8 cellular contexts compared by ENCODE assay signal in genomic region chr12:53008760-53009159, GRCh38. TPM values are rescaled to one million over a fixed set of nuclear protein-coding genes. Genes with fewer than 3 reads are reported as not detected.
DNase-seq lines count a peak whose midpoint lies in the region; ATAC-seq and TF ChIP-seq lines count a peak whose summit lies in the region.
"Not testable (repeated sequence)": the region's sequence is repeated elsewhere in the genome, so short reads cannot be mapped to it uniquely, and the experiment has no call there.

No MANE protein-coding gene starts in this region.

- H3K4me3 ChIP-seq in HEK293 (ENCODE audit: low read depth, low read length); OCI-LY3 (ENCODE audit: low read length): not testable (repeated sequence)
- H3K4me3 ChIP-seq in fibroblast of pulmonary artery (replicated peaks; ENCODE audit: low read depth, low read length), result peak overlapping the region; percentile 100
- peak overlapping the region; percentile 99 for H3K4me3 ChIP-seq in smooth muscle cell

- H3K4me1 ChIP-seq in HEK293 (ENCODE audit: control insufficient read depth, insufficient read depth, low read length), result not testable (repeated sequence)
- peaks cover 37% of the 10 kb centered on the region for H3K4me1 ChIP-seq in OCI-LY3 (ENCODE audit: low read length)
- peaks cover 32% of the 10 kb centered on the region for H3K4me1 ChIP-seq in smooth muscle cell (ENCODE audit: low read depth)

- H3K4me1 Mint-ChIP-seq in activated CD4-positive, alpha-beta T cell treated with anti-CD3 and anti-CD28 coated beads, Interleukin-2, amount 10 ng/mL, durations not matched to agents 7 days and 5 days, result peaks cover 63% of the 10 kb centered on the region
- peaks cover 44% of the 10 kb centered on the region for H3K4me1 Mint-ChIP-seq in activated naive CD8-positive, alpha-beta T cell treated with anti-CD3 and anti-CD28 coated beads, Interleukin-2, amount 10 ng/mL, durations not matched to agents 7 days and 5 days
- H3K4me1 Mint-ChIP-seq in naive B cell, result peaks cover 32 to 74% (median 37%) of the 10 kb centered on the region in 3 donors

- 87% methylated on average over 15 of the region's 15 CpGs for WGBS in smooth muscle cell (ENCODE audit: low lambda C conversion rate)

- peaks cover 84% of the 10 kb centered on the region for H3K79me2 ChIP-seq in OCI-LY3 (ENCODE audit: low read length)
- H3K79me2 ChIP-seq in smooth muscle cell (ENCODE audit: low read depth), result peaks cover 82% of the 10 kb centered on the region

- DNase-seq in activated CD4-positive, alpha-beta T cell treated with anti-CD3 and anti-CD28 coated beads, Interleukin-2, amount 10 ng/mL, durations not matched to agents 7 days and 5 days; activated naive CD8-positive, alpha-beta T cell treated with anti-CD3 and anti-CD28 coated beads, Interleukin-2, amount 10 ng/mL, durations not matched to agents 7 days and 5 days; fibroblast of pulmonary artery (ENCODE audit: low read depth); naive B cell; smooth muscle cell (lab: John Stamatoyannopoulos, UW; ENCODE audit: unreplicated experiment): not testable (repeated sequence)

- not testable (repeated sequence) for H3K27me3 Mint-ChIP-seq in activated CD4-positive, alpha-beta T cell treated with anti-CD3 and anti-CD28 coated beads, Interleukin-2, amount 10 ng/mL, durations not matched to agents 7 days and 5 days; activated naive CD8-positive, alpha-beta T cell treated with anti-CD3 and anti-CD28 coated beads, Interleukin-2, amount 10 ng/mL, durations not matched to agents 7 days and 5 days; naive B cell

- H3K27ac Mint-ChIP-seq in activated CD4-positive, alpha-beta T cell treated with anti-CD3 and anti-CD28 coated beads, Interleukin-2, amount 10 ng/mL, durations not matched to agents 7 days and 5 days, result peak overlapping the region; percentile 9
- H3K27ac Mint-ChIP-seq in activated naive CD8-positive, alpha-beta T cell treated with anti-CD3 and anti-CD28 coated beads, Interleukin-2, amount 10 ng/mL, durations not matched to agents 7 days and 5 days, result not testable (repeated sequence)
- peak overlapping the region in 2 of 6 donors; percentile 24 to 54 for H3K27ac Mint-ChIP-seq in naive B cell

- not testable (repeated sequence) for ATAC-seq in activated naive CD8-positive, alpha-beta T cell treated with anti-CD3 and anti-CD28 coated beads, Interleukin-2, amount 10 ng/mL, durations not matched to agents 7 days and 5 days (ENCODE audit: low read depth); naive B cell (ENCODE audit: low read depth in 2 of 2)

- H3K4me3 Mint-ChIP-seq in activated CD4-positive, alpha-beta T cell treated with anti-CD3 and anti-CD28 coated beads, Interleukin-2, amount 10 ng/mL, durations not matched to agents 7 days and 5 days, result peak overlapping the region; percentile 98
- H3K4me3 Mint-ChIP-seq in activated naive CD8-positive, alpha-beta T cell treated with anti-CD3 and anti-CD28 coated beads, Interleukin-2, amount 10 ng/mL, durations not matched to agents 7 days and 5 days, result peak overlapping the region; percentile 98
- peak overlapping the region in 5 of 8 donors; percentile 13 to 99 (median 78) for H3K4me3 Mint-ChIP-seq in naive B cell

- H4K20me1 ChIP-seq in OCI-LY3 (ENCODE audit: insufficient read depth, low read length) (peaks cover 65% of the 10 kb centered on the region), smooth muscle cell (ENCODE audit: low read depth) (peaks cover 69% of the 10 kb centered on the region)

- H3K36me3 Mint-ChIP-seq in activated CD4-positive, alpha-beta T cell treated with anti-CD3 and anti-CD28 coated beads, Interleukin-2, amount 10 ng/mL, durations not matched to agents 7 days and 5 days (ENCODE audit: low read depth), result peaks cover 36% of the 10 kb centered on the region
- H3K36me3 Mint-ChIP-seq in activated naive CD8-positive, alpha-beta T cell treated with anti-CD3 and anti-CD28 coated beads, Interleukin-2, amount 10 ng/mL, durations not matched to agents 7 days and 5 days, result peaks cover 29% of the 10 kb centered on the region
- H3K36me3 Mint-ChIP-seq in naive B cell, result not testable (repeated sequence)

- H3K9ac ChIP-seq in OCI-LY3 (ENCODE audit: low read length); smooth muscle cell (ENCODE audit: low read depth): not testable (repeated sequence)

- POLR2A ChIA-PET in HEK293 (lab: Yijun Ruan, JAX); activated CD4-positive, alpha-beta T cell treated with anti-CD3 and anti-CD28 coated beads, Interleukin-2, amount 10 ng/mL, durations not matched to agents 7 days and 5 days (lab: Charles Lee); activated naive CD8-positive, alpha-beta T cell treated with anti-CD3 and anti-CD28 coated beads, Interleukin-2, amount 10 ng/mL, durations not matched to agents 7 days and 5 days (lab: Charles Lee): not testable (repeated sequence)

- not testable (repeated sequence) for H3K27me3 ChIP-seq in OCI-LY3 (ENCODE audit: low read depth, low read length); smooth muscle cell (ENCODE audit: low read depth)

- not testable (repeated sequence) for H3F3A ChIP-seq in smooth muscle cell (ENCODE audit: low read depth)

- not testable (repeated sequence) for H3K9me3 Mint-ChIP-seq in activated CD4-positive, alpha-beta T cell treated with anti-CD3 and anti-CD28 coated beads, Interleukin-2, amount 10 ng/mL, durations not matched to agents 7 days and 5 days; activated naive CD8-positive, alpha-beta T cell treated with anti-CD3 and anti-CD28 coated beads, Interleukin-2, amount 10 ng/mL, durations not matched to agents 7 days and 5 days; naive B cell

- not testable (repeated sequence) for TF ChIP-seq CTCF in C4-2B (conservative IDR thresholded peaks at IDR 0.05); HEK293 (tag by site-specific recombination; IDR thresholded peaks at IDR 0.05); OCI-LY3 (IDR thresholded peaks at IDR 0.05; ENCODE audit: low read depth, low read length); fibroblast of pulmonary artery (IDR thresholded peaks at IDR 0.05; ENCODE audit: low read length, missing control alignments); smooth muscle cell (IDR thresholded peaks at IDR 0.05; ENCODE audit: borderline replicate concordance, insufficient read depth, poor library complexity, severe bottlenecking)

- peak overlapping the region; percentile 36 for H3K27ac ChIP-seq in C4-2B
- not testable (repeated sequence) for H3K27ac ChIP-seq in HEK293 (ENCODE audit: extremely low read depth, low read depth, low read length); OCI-LY3 (ENCODE audit: low read length); smooth muscle cell (ENCODE audit: low read depth)

- CTCF ChIA-PET in HEK293 (lab: Yijun Ruan, JAX); activated CD4-positive, alpha-beta T cell treated with anti-CD3 and anti-CD28 coated beads, Interleukin-2, amount 10 ng/mL, durations not matched to agents 7 days and 5 days (lab: Charles Lee): not testable (repeated sequence)

- H3K36me3 ChIP-seq in HEK293 (ENCODE audit: control insufficient read depth in 2 of 2, insufficient read depth in 1 of 2, low read length in 2 of 2) (peaks cover 22 to 30% of the 10 kb centered on the region in 2 experiments; a peak in 2 of 3 replicates), OCI-LY3 (replicated peaks; ENCODE audit: low read depth, low read length) (peaks cover 45% of the 10 kb centered on the region)
- H3K36me3 ChIP-seq in smooth muscle cell (ENCODE audit: low read depth), result not testable (repeated sequence)

- H2AFZ ChIP-seq in OCI-LY3 (ENCODE audit: low read depth, low read length); smooth muscle cell (ENCODE audit: low read depth): not testable (repeated sequence)

- not testable (repeated sequence) for H3K9me3 ChIP-seq in HEK293 (ENCODE audit: control insufficient read depth, insufficient read depth, low read depth, low read length); OCI-LY3 (ENCODE audit: insufficient read depth, low read length); smooth muscle cell (replicated peaks; ENCODE audit: low read depth)

- peak overlapping the region; percentile 84 for H3K4me2 ChIP-seq in OCI-LY3 (ENCODE audit: low read length)
- H3K4me2 ChIP-seq in smooth muscle cell, result peak overlapping the region; percentile 97

TF ChIP-seq in HEK293, 187 proteins besides CTCF, POLR2A, EP300 and RAD21 (continues in another document):
- peak; percentile 24; the same call in 1 of the 2 replicates for TF ChIP-seq KLF1 (tag by site-specific recombination; IDR thresholded peaks at IDR 0.05)

RNA-seq across cellular contexts. Expression of gene EIF4B, which starts 2.5 kb away (rescaled TPM):
- total RNA-seq in activated CD4-positive, alpha-beta T cell treated with anti-CD3 and anti-CD28 coated beads, Interleukin-2, amount 10 ng/mL, durations not matched to agents 7 days and 5 days, result 100 to 1,000 TPM; 385 to 474 TPM
- 100 to 1,000 TPM; 439 to 448 TPM for total RNA-seq in activated naive CD8-positive, alpha-beta T cell treated with anti-CD3 and anti-CD28 coated beads, Interleukin-2, amount 10 ng/mL, durations not matched to agents 7 days and 5 days
- polyA plus RNA-seq in naive B cell (ENCODE audit: low read depth in 6 of 6) (100 to 1,000 TPM in 2 of 6 donors, 10 to 100 TPM in 4; 69.1 to 104 (median 87.0) TPM), smooth muscle cell (39.9 and 47.7 TPM in 2 replicates)
- 241 and 299 TPM in 2 replicates for total RNA-seq in smooth muscle cell

RNA-seq across cellular contexts. Expression of gene TNS2, which starts 41.1 kb away (rescaled TPM):
- total RNA-seq in activated CD4-positive, alpha-beta T cell treated with anti-CD3 and anti-CD28 coated beads, Interleukin-2, amount 10 ng/mL, durations not matched to agents 7 days and 5 days, result 1 to 10 TPM in 1 of 2 experiments, under 1 TPM in 1; 0.92 to 1.8 TPM
- total RNA-seq in activated naive CD8-positive, alpha-beta T cell treated with anti-CD3 and anti-CD28 coated beads, Interleukin-2, amount 10 ng/mL, durations not matched to agents 7 days and 5 days, result 1 to 10 TPM; 1.9 to 3.0 TPM
- polyA plus RNA-seq in naive B cell (ENCODE audit: low read depth in 6 of 6), result under 1 TPM in 5 of 6 donors, not detected in 1; 0.05 to 0.91 (median 0.47) TPM
- total RNA-seq in smooth muscle cell, result 9.3 and 11.4 TPM in 2 replicates
- polyA plus RNA-seq in smooth muscle cell, result 17.4 TPM in 2 replicates

RNA-seq across cellular contexts. Expression of gene KRT18, which starts 59.8 kb away (rescaled TPM):
- 1 to 10 TPM in 1 of 2 experiments, under 1 TPM in 1; 0.65 to 1.3 TPM for total RNA-seq in activated CD4-positive, alpha-beta T cell treated with anti-CD3 and anti-CD28 coated beads, Interleukin-2, amount 10 ng/mL, durations not matched to agents 7 days and 5 days
- 1 to 10 TPM; 2.4 to 2.8 TPM for total RNA-seq in activated naive CD8-positive, alpha-beta T cell treated with anti-CD3 and anti-CD28 coated beads, Interleukin-2, amount 10 ng/mL, durations not matched to agents 7 days and 5 days
- polyA plus RNA-seq in naive B cell (ENCODE audit: low read depth in 6 of 6) (10 to 100 TPM in 1 of 6 donors, 1 to 10 TPM in 5; 4.9 to 10.0 (median 8.5) TPM), smooth muscle cell (894 and 2,163 TPM in 2 replicates)
- 477 and 663 TPM in 2 replicates for total RNA-seq in smooth muscle cell

Comparison
In these comparisons a context has a peak if more than half of its experiments do, and no peak if none do; other contexts are left out.
1. RNA of gene KRT18, which starts 59.8 kb away (total RNA-seq): 477 to 663 TPM in smooth muscle cell; 2.4 to 2.8 TPM in activated naive CD8-positive, alpha-beta T cell treated with anti-CD3 and anti-CD28 coated beads, Interleukin-2, amount 10 ng/mL, durations not matched to agents 7 days and 5 days and 0.65 to 1.3 TPM in activated CD4-positive, alpha-beta T cell treated with anti-CD3 and anti-CD28 coated beads, Interleukin-2, amount 10 ng/mL, durations not matched to agents 7 days and 5 days; every median in the first group is over 100 times any median in the second.
2. Peak in every context shown above with its lines, with median percentiles within 50 percentile points of each other: H3K4me3 Mint-ChIP-seq.